ENCODE assay signal across 8 cellular contexts in genomic region chr9:114396558-114397218, GRCh38. TPM values are rescaled to one million over a fixed set of nuclear protein-coding genes. Genes with fewer than 3 reads are reported as not detected.
DNase-seq lines count a peak whose midpoint lies in the region; ATAC-seq and TF ChIP-seq lines count a peak whose summit lies in the region.

No MANE protein-coding gene starts in this region.

- intact Hi-C loops in CD14-positive monocyte (cut with micrococcal nuclease), result loop anchor here (1.0 to 10.0 kb wide), 3 partner anchors 9 to 52 kb away; partner anchors contain the start of gene AKNA (in 1 of the 2)
- intact Hi-C loops in breast epithelium (cut with DNase I; ENCODE audit: low total_unique reads), result loop anchor here (10.0 kb wide), 1 partner anchor 478 kb away; no protein-coding TSS in a partner anchor
- intact Hi-C loops in naive thymus-derived CD4-positive, alpha-beta T cell (cut with micrococcal nuclease), result loop anchor here (1.0 to 5.0 kb wide), 2 partner anchors 8 to 34 kb away; no protein-coding TSS in a partner anchor

- POLR2A ChIA-PET in naive thymus-derived CD4-positive, alpha-beta T cell (lab: Charles Lee), result interaction anchor here (0.9 to 33.2 kb wide), 9 partner anchors 9 to 532 kb away, joined by 3 to 978 read pairs (median 3); partner anchors contain the start of gene AKNA

- CTCF ChIA-PET in naive thymus-derived CD4-positive, alpha-beta T cell (lab: Charles Lee), result interaction anchor here (0.8 to 3.2 kb wide), 7 partner anchors 9 to 257 kb away, joined by 4 to 26 read pairs (median 5); partner anchors contain the start of genes AKNA and TMEM268

- H3K27me3 ChIP-seq in HUES48 (ENCODE audit: control insufficient read depth, insufficient read depth, low read length), result no peaks in the 10 kb centered on the region
- no peaks in the 10 kb centered on the region for H3K27me3 ChIP-seq in breast epithelium
- H3K27me3 ChIP-seq in naive thymus-derived CD4-positive, alpha-beta T cell (ENCODE audit: control insufficient read depth in 2 of 2, insufficient read depth in 2 of 2, low read length in 2 of 2), result no peaks in the 10 kb centered on the region

- peaks cover 52% of the 10 kb centered on the region for H3K4me1 Mint-ChIP-seq in CD14-positive monocyte
- H3K4me1 Mint-ChIP-seq in naive thymus-derived CD4-positive, alpha-beta T cell, result peaks cover 50 to 62% (median 60%) of the 10 kb centered on the region in 7 donors

- no peaks in the 10 kb centered on the region for H3K9me3 ChIP-seq in HUES48 (ENCODE audit: control insufficient read depth, insufficient read depth, low read length)
- H3K9me3 ChIP-seq in breast epithelium, result no peaks in the 10 kb centered on the region
- no peaks in the 10 kb centered on the region for H3K9me3 ChIP-seq in naive thymus-derived CD4-positive, alpha-beta T cell (ENCODE audit: control insufficient read depth in 2 of 3, low read length in 3 of 3)

- H3K9me3 Mint-ChIP-seq in CD14-positive monocyte, result peaks cover 0 to 3% (median 0%) of the 10 kb centered on the region in 7 donors
- no peaks in the 10 kb centered on the region for H3K9me3 Mint-ChIP-seq in naive thymus-derived CD4-positive, alpha-beta T cell

- peak overlapping the region; percentile 92 to 97 (median 95) for H3K27ac Mint-ChIP-seq in CD14-positive monocyte
- peak overlapping the region; percentile 88 to 99 (median 97) for H3K27ac Mint-ChIP-seq in naive thymus-derived CD4-positive, alpha-beta T cell

- H3K4me1 ChIP-seq in HUES48 (ENCODE audit: control insufficient read depth, insufficient read depth, low read length) (peaks cover 13% of the 10 kb centered on the region), breast epithelium (peaks cover 6 to 23% of the 10 kb centered on the region in 2 donors)
- H3K4me1 ChIP-seq in naive thymus-derived CD4-positive, alpha-beta T cell (ENCODE audit: control insufficient read depth in 2 of 2, insufficient read depth in 2 of 2, low read length in 2 of 2), result peaks cover 36 to 57% of the 10 kb centered on the region in 2 donors

- DNase-seq in CD14-positive monocyte (ENCODE audit: low spot score) (no peak), breast epithelium (ENCODE audit: low spot score in 2 of 2) (peak in 1 of 2 donors; percentile 37), NCI-H1694 (lab: John Stamatoyannopoulos, UW) (no peak), T-helper 9 cell (no peak)
- no peak for DNase-seq in naive thymus-derived CD4-positive, alpha-beta T cell

- no peak overlapping the region for H3K9ac ChIP-seq in HUES48 (ENCODE audit: low read depth, low read length)

- H3K4me3 Mint-ChIP-seq in CD14-positive monocyte, result peak overlapping the region; percentile 87 to 97
- H3K4me3 Mint-ChIP-seq in naive thymus-derived CD4-positive, alpha-beta T cell, result peak overlapping the region; percentile 86 to 99 (median 96)

- no peaks in the 10 kb centered on the region for H3K36me3 ChIP-seq in HUES48 (ENCODE audit: control insufficient read depth, insufficient read depth, low read length)
- no peaks in the 10 kb centered on the region for H3K36me3 ChIP-seq in breast epithelium
- H3K36me3 ChIP-seq in naive thymus-derived CD4-positive, alpha-beta T cell (ENCODE audit: control insufficient read depth in 2 of 3, insufficient read depth in 3 of 3, low read length in 3 of 3), result peaks cover 0 to 3% (median 0%) of the 10 kb centered on the region in 3 experiments

- H3K27me3 Mint-ChIP-seq in CD14-positive monocyte (ENCODE audit: low read depth in 3 of 3), result peaks cover 0 to 5% (median 0%) of the 10 kb centered on the region in 3 donors
- no peaks in the 10 kb centered on the region for H3K27me3 Mint-ChIP-seq in naive thymus-derived CD4-positive, alpha-beta T cell

- peak overlapping the region; percentile 90; the same call in 1 of the 2 replicates for H3K4me3 ChIP-seq in HUES48 (ENCODE audit: low read depth, low read length)
- H3K4me3 ChIP-seq in breast epithelium, result peak overlapping the region; percentile 73 to 87 (median 86)
- peak overlapping the region; percentile 98 for H3K4me3 ChIP-seq in naive thymus-derived CD4-positive, alpha-beta T cell (ENCODE audit: low read length)

- peaks cover 22 to 43% of the 10 kb centered on the region in 2 donors for H3K36me3 Mint-ChIP-seq in CD14-positive monocyte
- peaks cover 0 to 24% (median 0%) of the 10 kb centered on the region in 5 donors for H3K36me3 Mint-ChIP-seq in naive thymus-derived CD4-positive, alpha-beta T cell

- TF ChIP-seq CTCF in CD14-positive monocyte (IDR thresholded peaks at IDR 0.05), result no peak
- TF ChIP-seq CTCF in breast epithelium (IDR thresholded peaks at IDR 0.05), result no peak

- TF ChIP-seq POLR2A in breast epithelium (IDR thresholded peaks at IDR 0.05), result no peak

- H3K27ac ChIP-seq in HUES48 (ENCODE audit: low read depth, low read length) (peak overlapping the region; percentile 42), breast epithelium (peak overlapping the region; percentile 93 to 95)
- peak overlapping the region; percentile 97 for H3K27ac ChIP-seq in naive thymus-derived CD4-positive, alpha-beta T cell (ENCODE audit: low read depth, low read length)

- ATAC-seq in naive thymus-derived CD4-positive, alpha-beta T cell, result no peak
- ATAC-seq in GM18861 (IDR thresholded peaks at IDR 0.05; ENCODE audit: unreplicated experiment) (no peak), HG02763 (IDR thresholded peaks at IDR 0.05; ENCODE audit: unreplicated experiment) (no peak)

RNA-seq across cellular contexts. Expression of gene AKNA, which starts 8.9 kb away (rescaled TPM):
- polyA plus RNA-seq in CD14-positive monocyte, result 1 to 10 TPM; 3.3 to 7.3 TPM
- total RNA-seq in breast epithelium, result 10 to 100 TPM; 20.1 to 52.0 (median 35.7) TPM
- 100 to 1,000 TPM; 276 to 403 (median 375) TPM for total RNA-seq in naive thymus-derived CD4-positive, alpha-beta T cell
- polyA plus RNA-seq in naive thymus-derived CD4-positive, alpha-beta T cell, result 10 to 100 TPM; 20.5 to 39.6 TPM

Comparison
In these comparisons a context has a peak if more than half of its experiments do, and no peak if none do; other contexts are left out.
1. H3K27ac ChIP-seq: peak in every context shown above with its lines; median percentile 97 in naive thymus-derived CD4-positive, alpha-beta T cell; 94 in breast epithelium; 42 in HUES48.
2. RNA of gene AKNA, which starts 8.9 kb away (total RNA-seq): 276 to 403 TPM in naive thymus-derived CD4-positive, alpha-beta T cell; 20.1 to 52.0 TPM in breast epithelium; every median in the first group is over 4 times any median in the second.
3. Peak in every context shown above with its lines, with median percentiles within 50 percentile points of each other: H3K4me3 ChIP-seq.